31 cellular contexts compared by ENCODE assay signal in the genomic region with DNA sequence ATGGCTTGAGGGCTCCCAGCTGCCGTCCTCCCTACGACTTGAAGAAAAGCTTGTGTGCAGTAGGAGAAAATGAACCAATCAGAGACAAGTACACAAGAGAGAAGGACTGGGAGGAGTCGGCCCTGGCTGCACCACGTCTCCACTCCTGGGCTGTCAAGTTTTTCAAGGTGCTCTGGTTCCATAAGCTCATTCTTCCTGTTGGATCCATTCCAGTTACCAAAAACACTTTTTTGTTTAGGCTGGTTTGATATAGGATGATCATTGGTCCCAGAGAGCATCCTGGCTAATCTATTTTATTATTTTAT. TPM values are rescaled to one million over a fixed set of nuclear protein-coding genes. Genes with fewer than 3 reads are reported as not detected.
DNase-seq lines count a peak whose midpoint lies in the region; ATAC-seq, FAIRE-seq and TF ChIP-seq lines count a peak whose summit lies in the region.
"Had no signal": no experiment of that assay in that cellular context is flagged by ENCODE, and none has a peak within 500 bp of the region (broad histone marks: within the 10 kb centered on the region; RNA-seq: fewer than 3 reads in every experiment).

No MANE protein-coding gene starts in this region.

- no peaks in the 10 kb centered on the region for H3K27me3 Mint-ChIP-seq in type B pancreatic cell
- H3K27me3 Mint-ChIP-seq: activated naive CD4-positive, alpha-beta T cell treated with anti-CD3 and anti-CD28 coated beads, Interleukin-2, amount 50 U/mL, for 24 hours had no signal

- no peak for FAIRE-seq in H1 (lab: Jason Lieb, UNC)
- FAIRE-seq: D721Med, HTR-8/SVneo had no signal

- H4K20me1 ChIP-seq in IMR-90 (ENCODE audit: insufficient read depth, low read length), result no peaks in the 10 kb centered on the region
- no peaks in the 10 kb centered on the region for H4K20me1 ChIP-seq in H1 (replicated peaks in 1 of 2; ENCODE audit: control insufficient read depth in 1 of 2, insufficient read depth in 2 of 2, low read length in 2 of 2)

- intact Hi-C loops in IMR-90 (cut with micrococcal nuclease), result no loop called here

- POLR2A ChIA-PET in IMR-90 (lab: Charles Lee; ENCODE audit: unreplicated experiment), result no interaction called here
- POLR2A ChIA-PET in H1 (lab: Charles Lee; ENCODE audit: partially characterized antibody), result interaction anchor here (0.6 to 10.4 kb wide), 16 partner anchors 9 to 247 kb away, joined by 3 to 211 read pairs (median 4); a partner anchor contains a TSS

- H3K27me3 ChIP-seq in IMR-90 (ENCODE audit: control insufficient read depth, insufficient read depth, low read length) (no peaks in the 10 kb centered on the region), H1 (replicated peaks in 1 of 4; ENCODE audit: control insufficient read depth in 3 of 4, extremely low read depth in 1 of 4, insufficient read depth in 3 of 4, low read length in 3 of 4) (no peaks in the 10 kb centered on the region)
- H3K27me3 ChIP-seq: dorsolateral prefrontal cortex, gastroesophageal sphincter, vagina had no signal

- peaks cover 7% of the 10 kb centered on the region for H3K9me3 Mint-ChIP-seq in type B pancreatic cell
- H3K9me3 Mint-ChIP-seq: activated naive CD4-positive, alpha-beta T cell treated with anti-CD3 and anti-CD28 coated beads, Interleukin-2, amount 50 U/mL, for 24 hours; activated T-helper 1 cell treated with anti-CD3 and anti-CD28 coated beads, Interleukin-12 subunit alpha, Interleukin-12 subunit beta, Interleukin-2, Interleukin-4 antibody, amounts not matched to agents 30 ng/mL and 10 ng/mL and 1 ng/mL, durations not matched to agents 14 hours and 24 hours and 36 hours; central memory CD8-positive, alpha-beta T cell; natural killer cell treated with Interleukin-12 subunit alpha and Interleukin-12 subunit beta and Interleukin-15 and Interleukin-18, amount 100 ng/mL, for 72 hours had no signal

- DNase-seq in IMR-90, result peak; percentile 9
- no peak for DNase-seq in H1 (ENCODE audit: low read depth in 1 of 2, low spot score in 2 of 2)
- DNase-seq in iPS-NIHi7 (ENCODE audit: extremely low spot score), result peak; percentile 52
- no peak for DNase-seq in type B pancreatic cell (ENCODE audit: extremely low spot score, unreplicated experiment)
- DNase-seq in SK-N-DZ (ENCODE audit: low spot score), result no peak
- DNase-seq: activated CD4-positive, alpha-beta T cell treated with anti-CD3 and anti-CD28 coated beads for 48 hours; aorta; dorsolateral prefrontal cortex; HCEC 1CT; hypothalamus; NCI-H1105; NCI-H2029; NCI-H345; NCI-H82; posterior cingulate gyrus; SIG-M5; substantia nigra had no signal

- H2AFZ ChIP-seq in IMR-90 (replicated peaks; ENCODE audit: low read length, poor library complexity), result no peak overlapping the region
- no peak overlapping the region for H2AFZ ChIP-seq in H1 (ENCODE audit: low read length)

- H3K23ac ChIP-seq in IMR-90 (ENCODE audit: low read depth, low read length) (no peak overlapping the region), H1 (ENCODE audit: insufficient read length) (no peak overlapping the region)

- H2BK15ac ChIP-seq in IMR-90 (ENCODE audit: low read depth, low read length) (no peak overlapping the region), H1 (ENCODE audit: low read length) (no peak overlapping the region)

- H3K4me2 ChIP-seq in IMR-90 (ENCODE audit: low read depth, low read length), result no peak overlapping the region
- peak overlapping the region; percentile 64 to 82 for H3K4me2 ChIP-seq in H1 (ENCODE audit: insufficient read depth in 1 of 2, low read depth in 2 of 2, low read length in 2 of 2)

- TF ChIP-seq CTCF in IMR-90 (conservative IDR thresholded peaks at IDR 0.05; ENCODE audit: low read depth, low read length) (no peak), H1 (IDR thresholded peaks at IDR 0.05; ENCODE audit: control extremely low read depth in 1 of 3, insufficient read depth in 1 of 3, low read depth in 1 of 3, low read length in 3 of 3) (no peak), type B pancreatic cell (conservative IDR thresholded peaks at IDR 0.05) (no peak)

- no peaks in the 10 kb centered on the region for H3K79me2 ChIP-seq in H1 (ENCODE audit: control insufficient read depth in 1 of 2, insufficient read depth in 2 of 2, low read length in 2 of 2)

- no peak overlapping the region for H2BK5ac ChIP-seq in IMR-90 (ENCODE audit: low read depth, low read length, poor library complexity, severe bottlenecking)
- peak overlapping the region; percentile 72 for H2BK5ac ChIP-seq in H1 (ENCODE audit: low read depth, low read length)

- H2AK5ac ChIP-seq in IMR-90 (ENCODE audit: low read depth, low read length), result no peak overlapping the region
- H2AK5ac ChIP-seq in H1 (ENCODE audit: low read depth, low read length), result no peak overlapping the region; the same call in 1 of the 2 replicates

- TF ChIP-seq RAD21 in IMR-90 (IDR thresholded peaks at IDR 0.05; ENCODE audit: low read length), result no peak
- no peak for TF ChIP-seq RAD21 in H1 (IDR thresholded peaks at IDR 0.05 in 1 of 2, conservative IDR thresholded peaks at IDR 0.05 in 1 of 2; ENCODE audit: low read depth in 2 of 2, low read length in 2 of 2)

- H3K18ac ChIP-seq in IMR-90 (ENCODE audit: low read depth, low read length), result no peak overlapping the region
- peak overlapping the region; percentile 84 for H3K18ac ChIP-seq in H1 (ENCODE audit: extremely low read depth, low read length)

- no peak overlapping the region for H4K8ac ChIP-seq in IMR-90 (ENCODE audit: low read depth in 2 of 2, low read length in 2 of 2)
- no peak overlapping the region for H4K8ac ChIP-seq in H1 (ENCODE audit: extremely low read depth, insufficient read depth, low read length)

- TF ChIP-seq POLR2A in IMR-90 (IDR thresholded peaks at IDR 0.05; ENCODE audit: low read depth, low read length) (no peak), H1 (IDR thresholded peaks at IDR 0.05; ENCODE audit: control extremely low read depth in 1 of 2, low read depth in 2 of 2, low read length in 2 of 2) (no peak)

- H2BK20ac ChIP-seq in IMR-90 (ENCODE audit: low read depth, low read length) (no peak overlapping the region), H1 (ENCODE audit: low read length) (0 out of 2 replicates have a peak overlapping the region, but pooled peaks have one; percentile 23)

- no CpG with 5 or more reads among the region's 4 CpGs for WGBS in IMR-90 (ENCODE audit: extremely low coverage in 2 of 2, insufficient read length in 1 of 2), 2 experiments
- WGBS in H1 (ENCODE audit: extremely low coverage in 1 of 2, insufficient coverage in 1 of 2, insufficient read length in 1 of 2, insufficient replicate concordance in 2 of 2, low coverage in 1 of 2, low lambda C conversion rate in 2 of 2, missing lambda C conversion rate in 1 of 2), 2 experiments, result 4% methylated on average over 4 of the region's 4 CpGs; no CpG with 5 or more reads in 1 of the 2 experiments

- H3K56ac ChIP-seq in IMR-90 (ENCODE audit: extremely low read depth, insufficient read depth, low read length) (no peak overlapping the region), H1 (replicated peaks; ENCODE audit: insufficient read length, low read depth, low read length) (peak overlapping the region; percentile 63)

- no peaks in the 10 kb centered on the region for H3K36me3 ChIP-seq in IMR-90 (ENCODE audit: control insufficient read depth, insufficient read depth, low read length)
- H3K36me3 ChIP-seq in H1 (ENCODE audit: control insufficient read depth in 2 of 4, insufficient read depth in 4 of 4, low read length in 3 of 4), result no peaks in the 10 kb centered on the region
- H3K36me3 ChIP-seq: gastroesophageal sphincter, vagina had no signal

- no peak overlapping the region for H3K9ac ChIP-seq in IMR-90 (ENCODE audit: low read depth, low read length)
- H3K9ac ChIP-seq in H1 (replicated peaks in 1 of 4; ENCODE audit: extremely low read depth in 1 of 4, low read depth in 3 of 4, low read length in 3 of 4), result no peak overlapping the region

- peak; percentile 61; the same call in 1 of the 2 replicates for ATAC-seq in IMR-90 (ENCODE audit: low read depth)
- ATAC-seq in GM21526 (IDR thresholded peaks at IDR 0.05; ENCODE audit: low FRiP score, unreplicated experiment), result no peak
- no peak for ATAC-seq in HG02884 (IDR thresholded peaks at IDR 0.05; ENCODE audit: unreplicated experiment)
- ATAC-seq: gastroesophageal sphincter; natural killer cell treated with Interleukin-12 subunit alpha and Interleukin-12 subunit beta and Interleukin-15 and Interleukin-18, amount 100 ng/mL, for 72 hours had no signal

- peak overlapping the region; percentile 93 for H3K27ac Mint-ChIP-seq in type B pancreatic cell
- H3K27ac Mint-ChIP-seq: activated naive CD4-positive, alpha-beta T cell treated with anti-CD3 and anti-CD28 coated beads, Interleukin-2, amount 50 U/mL, for 24 hours; activated T-helper 1 cell treated with anti-CD3 and anti-CD28 coated beads, Interleukin-12 subunit alpha, Interleukin-12 subunit beta, Interleukin-2, Interleukin-4 antibody, amounts not matched to agents 30 ng/mL and 10 ng/mL and 1 ng/mL, durations not matched to agents 14 hours and 24 hours and 36 hours; CD14-positive monocyte; natural killer cell treated with Interleukin-12 subunit alpha and Interleukin-12 subunit beta and Interleukin-15 and Interleukin-18, amount 100 ng/mL, for 72 hours had no signal

- no peak overlapping the region for H3K27ac ChIP-seq in IMR-90 (ENCODE audit: insufficient read depth, low read length)
- H3K27ac ChIP-seq in H1 (ENCODE audit: low read depth, low read length), result peak overlapping the region; percentile 61; the same call in 1 of the 2 replicates
- H3K27ac ChIP-seq: dorsolateral prefrontal cortex, gastroesophageal sphincter, vagina had no signal

- H3K9me3 ChIP-seq in IMR-90 (ENCODE audit: control insufficient read depth, insufficient read depth, low read length) (no peaks in the 10 kb centered on the region), H1 (ENCODE audit: insufficient read depth in 2 of 2, low read depth in 1 of 2, low read length in 1 of 2) (no peaks in the 10 kb centered on the region)
- H3K9me3 ChIP-seq: gastroesophageal sphincter, vagina had no signal

- H3K4me3 ChIP-seq in IMR-90 (ENCODE audit: insufficient read depth, low read depth, low read length) (no peak overlapping the region), H1 (ENCODE audit: extremely low read depth in 1 of 4, insufficient read depth in 2 of 4, low read depth in 3 of 4, low read length in 4 of 4) (peak overlapping the region in 2 of 4 experiments; percentile 20 to 45; a peak in 3 of 8 replicates)
- H3K4me3 ChIP-seq: dorsolateral prefrontal cortex, gastroesophageal sphincter, vagina had no signal

- H3K36me3 Mint-ChIP-seq in type B pancreatic cell, result peaks cover 5% of the 10 kb centered on the region
- H3K36me3 Mint-ChIP-seq: activated naive CD4-positive, alpha-beta T cell treated with anti-CD3 and anti-CD28 coated beads, Interleukin-2, amount 50 U/mL, for 24 hours; CD14-positive monocyte; natural killer cell treated with Interleukin-12 subunit alpha and Interleukin-12 subunit beta and Interleukin-15 and Interleukin-18, amount 100 ng/mL, for 72 hours had no signal

- H2BK12ac ChIP-seq in H1 (ENCODE audit: low read depth, low read length), result no peak overlapping the region

- H3K9me1 ChIP-seq in IMR-90 (ENCODE audit: insufficient read depth, low read length), result no peaks in the 10 kb centered on the region

- H2BK120ac ChIP-seq in IMR-90 (ENCODE audit: low read depth, low read length), result no peak overlapping the region
- H2BK120ac ChIP-seq in H1 (replicated peaks; ENCODE audit: low read depth, low read length), result peak overlapping the region; percentile 25

- no peak for TF ChIP-seq EP300 in H1 (IDR thresholded peaks at IDR 0.05; ENCODE audit: borderline replicate concordance in 1 of 2, low read depth in 2 of 2, low read length in 2 of 2)

- H3K4me1 Mint-ChIP-seq in type B pancreatic cell (ENCODE audit: unreplicated experiment), result no peaks in the 10 kb centered on the region
- H3K4me1 Mint-ChIP-seq: activated naive CD4-positive, alpha-beta T cell treated with anti-CD3 and anti-CD28 coated beads, Interleukin-2, amount 50 U/mL, for 24 hours; central memory CD8-positive, alpha-beta T cell had no signal

- in situ Hi-C loops in IMR-90 (cut with MboI; ENCODE audit: low sequenced_read_pairs), result no loop called here

- H3K14ac ChIP-seq in IMR-90 (replicated peaks; ENCODE audit: low read depth, low read length), result no peak overlapping the region
- H3K14ac ChIP-seq in H1 (ENCODE audit: insufficient read length), result no peak overlapping the region

- H4K91ac ChIP-seq in IMR-90 (ENCODE audit: insufficient read depth, low read depth, low read length) (no peak overlapping the region), H1 (replicated peaks; ENCODE audit: insufficient read length, low read length) (no peak overlapping the region)

- peaks cover 2% of the 10 kb centered on the region for H3K23me2 ChIP-seq in H1 (ENCODE audit: low read depth, low read length)

- H3K4me3 Mint-ChIP-seq in type B pancreatic cell, result peak overlapping the region; percentile 62
- H3K4me3 Mint-ChIP-seq: activated naive CD4-positive, alpha-beta T cell treated with anti-CD3 and anti-CD28 coated beads, Interleukin-2, amount 50 U/mL, for 24 hours; activated T-helper 1 cell treated with anti-CD3 and anti-CD28 coated beads, Interleukin-12 subunit alpha, Interleukin-12 subunit beta, Interleukin-2, Interleukin-4 antibody, amounts not matched to agents 30 ng/mL and 10 ng/mL and 1 ng/mL, durations not matched to agents 14 hours and 24 hours and 36 hours; CD14-positive monocyte; central memory CD8-positive, alpha-beta T cell; natural killer cell treated with Interleukin-12 subunit alpha and Interleukin-12 subunit beta and Interleukin-15 and Interleukin-18, amount 100 ng/mL, for 72 hours had no signal

- H4K5ac ChIP-seq in IMR-90 (ENCODE audit: low read depth, low read length) (no peak overlapping the region), H1 (ENCODE audit: insufficient read length, low read depth, low read length) (peak overlapping the region; percentile 2)

- CTCF ChIA-PET in IMR-90 (lab: Yijun Ruan, JAX) (no interaction called here), H1 (lab: Charles Lee; ENCODE audit: partially characterized antibody) (interaction anchor here (0.5 to 3.1 kb wide), 12 partner anchors 9 to 1014 kb away, joined by 3 to 15 read pairs (median 5); no protein-coding TSS in a partner anchor)

- dilution Hi-C loops in IMR-90 (cut with HindIII; ENCODE audit: low sequenced_read_pairs, unreplicated experiment), result no loop called here

- H3K79me1 ChIP-seq in IMR-90 (ENCODE audit: low read depth in 1 of 2, low read length in 2 of 2) (no peaks in the 10 kb centered on the region), H1 (ENCODE audit: low read depth, low read length) (no peaks in the 10 kb centered on the region)

- no TSS peak for BruUV-seq in IMR-90 (replicated peaks; lab: Mats Ljungman, UMichigan)

- H3K4me1 ChIP-seq in IMR-90 (ENCODE audit: control insufficient read depth, insufficient read depth, low read length) (no peaks in the 10 kb centered on the region), H1 (replicated peaks in 1 of 4; ENCODE audit: control insufficient read depth in 3 of 4, insufficient read depth in 4 of 4, low read length in 3 of 4) (peaks cover 4 to 19% (median 17%) of the 10 kb centered on the region in 4 experiments)
- H3K4me1 ChIP-seq: vagina had no signal

- H3K4ac ChIP-seq in IMR-90 (ENCODE audit: low read depth, low read length) (no peak overlapping the region), H1 (replicated peaks; ENCODE audit: insufficient read length, low read depth, low read length) (no peak overlapping the region)

- H2AK9ac ChIP-seq in IMR-90 (replicated peaks; ENCODE audit: low read depth, low read length, poor library complexity), result no peak overlapping the region

RNA-seq across cellular contexts. Expression of a gene that starts 2.8 kb away (rescaled TPM):
- not detected in 2 replicates for total RNA-seq in IMR-90 (2012; rRNA removed)
- polyA plus RNA-seq in IMR-90 (2012; rRNA removed), result not detected in 2 replicates
- not detected in 2 replicates for polyA plus RNA-seq in IMR-90 (2012; cell fraction: cytosol; rRNA removed)
- polyA plus RNA-seq in IMR-90 (2012; cell fraction: nucleus; rRNA removed; ENCODE audit: low replicate concordance), result not detected in 2 replicates
- 9.0 and 10.3 TPM in 2 replicates for total RNA-seq in H1 (2021; fragmentation: NEBNext Ultra II Directional; extraction: Animal tissue kit (Norgen Biotek cat#: 25700))
- 8.3 and 10.2 TPM in 2 replicates for polyA plus RNA-seq in H1 (2011; rRNA removed)
- polyA plus RNA-seq in H1 (2011; cell fraction: cytosol; rRNA removed), result 9.3 TPM
- 23.3 TPM for polyA plus RNA-seq in H1 (2011; cell fraction: nucleus; rRNA removed)
- 6.0 to 8.7 TPM (median 7.8 TPM) in 4 replicates for polyA plus RNA-seq in H1 (2012, experiment 1 of 2)
- 0.98 TPM for polyA plus RNA-seq in H1 (2012, experiment 2 of 2)
- 6.7 TPM for polyA plus RNA-seq in H1 (2013, experiment 1 of 2)
- polyA plus RNA-seq in H1 (2013, experiment 2 of 2), result 6.1 TPM
- polyA minus RNA-seq in H1 (2011; rRNA and poly(A)+ RNA removed), result 15.2 and 23.2 TPM in 2 replicates
- 7.2 TPM for polyA minus RNA-seq in H1 (2011; cell fraction: cytosol; rRNA and poly(A)+ RNA removed)
- 21.4 TPM for polyA minus RNA-seq in H1 (2011; cell fraction: nucleus; rRNA and poly(A)+ RNA removed)
- 3.8 and 26.0 TPM in 2 replicates for total RNA-seq in type B pancreatic cell (ENCODE audit: low replicate concordance)
- 0.18 TPM in 1 of 2 replicates, not detected in the other for polyA plus RNA-seq in SK-N-DZ (2014; cell fraction: cytosol; rRNA removed)
- polyA plus RNA-seq in SK-N-DZ (2014; cell fraction: nucleus; rRNA removed), result not detected in 2 replicates
- total RNA-seq: activated T-helper 1 cell treated with anti-CD3 and anti-CD28 coated beads, Interleukin-12 subunit alpha, Interleukin-12 subunit beta, Interleukin-2, Interleukin-4 antibody, amounts not matched to agents 30 ng/mL and 10 ng/mL and 1 ng/mL, durations not matched to agents 14 hours and 24 hours and 36 hours; epithelial cell of proximal tubule; mesenteric fat pad; natural killer cell treated with Interleukin-12 subunit alpha and Interleukin-12 subunit beta and Interleukin-15 and Interleukin-18, amount 100 ng/mL, for 72 hours; T-helper 1 cell treated with Interleukin-12 subunit alpha and Interleukin-12 subunit beta and Interleukin-4 antibody, amounts not matched to agents 30 ng/mL and 1 ng/mL, for 36 hours had no signal
- polyA plus RNA-seq: CD14-positive monocyte had no signal

Comparison
In these comparisons a context has a peak if more than half of its experiments do, and no peak if none do; other contexts are left out.
1. DNase-seq: peak in IMR-90 (single experiment) and iPS-NIHi7 (single experiment); none in H1 (0 of 2), type B pancreatic cell (single experiment) and SK-N-DZ (single experiment).